Comparison of ENCODE assay signal across 12 cellular contexts in genomic region chr14:24630872-24631477, GRCh38. TPM values are rescaled to one million over a fixed set of nuclear protein-coding genes. Genes with fewer than 3 reads are reported as not detected.
DNase-seq lines count a peak whose midpoint lies in the region; ATAC-seq, FAIRE-seq and TF ChIP-seq lines count a peak whose summit lies in the region.
"Had no signal": no experiment of that assay in that cellular context is flagged by ENCODE, and none has a peak within 500 bp of the region (broad histone marks: within the 10 kb centered on the region; RNA-seq: fewer than 3 reads in every experiment).

No MANE protein-coding gene starts in this region.

- H3K4me3 ChIP-seq in bronchial epithelial cell (ENCODE audit: low read depth, low read length) (no peak overlapping the region), pancreas (no peak overlapping the region)

- H3K36me3 ChIP-seq in bronchial epithelial cell (ENCODE audit: control insufficient read depth, insufficient read depth, low read length) (no peaks in the 10 kb centered on the region), pancreas (no peaks in the 10 kb centered on the region)
- H3K36me3 ChIP-seq: heart right ventricle had no signal

- DNase-seq in HS-27A (ENCODE audit: low read depth) (peak; percentile 9), NCI-H345 (lab: John Stamatoyannopoulos, UW) (peak; percentile 81), bronchial epithelial cell (ENCODE audit: low read depth) (peak; percentile 69), pancreas (peak in 3 of 6 donors; percentile 49 to 63 (median 52)), GOT3 (lab: John Stamatoyannopoulos, UW) (no peak), kidney glomerular epithelial cell (lab: John Stamatoyannopoulos, UW) (no peak)
- no peak for DNase-seq in effector CD8-positive, alpha-beta T cell (lab: John Stamatoyannopoulos, UW)
- DNase-seq: heart right ventricle; Kasumi-1; stimulated activated CD4-positive, alpha-beta T cell treated with anti-CD3 and anti-CD28 coated beads, Interleukin-2, amount 100 ng/mL, for 48 hours had no signal

- H3K9me3 ChIP-seq in pancreas, result no peaks in the 10 kb centered on the region
- H3K9me3 ChIP-seq: heart right ventricle had no signal

- intact Hi-C loops in pancreas (cut with DNase I), result no loop called here

- TF ChIP-seq CTCF in bronchial epithelial cell (IDR thresholded peaks at IDR 0.05; ENCODE audit: insufficient read depth, low read length, severe bottlenecking), result no peak
- no peak for TF ChIP-seq CTCF in pancreas (IDR thresholded peaks at IDR 0.05)

- 48% methylated on average over 10 of the region's 10 CpGs for WGBS in pancreas, 2 donors

- peak; percentile 82 to 95 (median 91) for ATAC-seq in pancreas
- no peak for ATAC-seq in GM21515 (IDR thresholded peaks at IDR 0.05; ENCODE audit: unreplicated experiment)
- ATAC-seq: heart right ventricle had no signal

- peaks cover 0 to 3% (median 0%) of the 10 kb centered on the region in 3 donors for H3K4me1 ChIP-seq in pancreas
- H3K4me1 ChIP-seq: heart right ventricle had no signal

- no peaks in the 10 kb centered on the region for H3K27me3 ChIP-seq in bronchial epithelial cell (ENCODE audit: control insufficient read depth, insufficient read depth, low read length)
- no peaks in the 10 kb centered on the region for H3K27me3 ChIP-seq in pancreas

- FAIRE-seq in bronchial epithelial cell (lab: Jason Lieb, UNC) (no peak), pancreas (lab: Jason Lieb, UNC) (no peak)

- peak overlapping the region in 3 of 4 donors; percentile 53 to 75 (median 69) for H3K27ac ChIP-seq in pancreas
- H3K27ac ChIP-seq: heart right ventricle had no signal

RNA-seq across cellular contexts. Expression of gene GZMB, which starts 3.0 kb away (rescaled TPM):
- not detected in 2 replicates for total RNA-seq in bronchial epithelial cell
- 1 to 10 TPM in 2 of 6 donors, under 1 TPM in 3, not detected in 1; 0.28 to 1.8 (median 0.62) TPM for total RNA-seq in pancreas
- polyA plus RNA-seq in pancreas, result not detected
- total RNA-seq: neural crest cell had no signal

RNA-seq across cellular contexts. Expression of gene GZMH, which starts 21.5 kb away (rescaled TPM):
- total RNA-seq in bronchial epithelial cell (not detected in 2 replicates), pancreas (under 1 TPM in 4 of 6 donors, not detected in 2; 0.28 to 0.90 (median 0.71) TPM)
- polyA plus RNA-seq in pancreas, result under 1 TPM; 0.21 to 0.61 TPM
- total RNA-seq: neural crest cell had no signal

RNA-seq across cellular contexts. Expression of gene CTSG, which starts 54.9 kb away (rescaled TPM):
- total RNA-seq in bronchial epithelial cell (not detected in 2 replicates), pancreas (1 to 10 TPM in 2 of 6 donors, under 1 TPM in 2, not detected in 2; 0.14 to 3.5 (median 1.5) TPM)
- polyA plus RNA-seq in pancreas, result under 1 TPM in 1 of 2 donors, not detected in 1; 0.14 TPM
- total RNA-seq: neural crest cell had no signal

Comparison
In these comparisons a context has a peak if more than half of its experiments do, and no peak if none do; other contexts are left out.
1. DNase-seq: peak in HS-27A (single experiment), NCI-H345 (single experiment) and bronchial epithelial cell (single experiment); none in effector CD8-positive, alpha-beta T cell (single experiment), GOT3 (single experiment) and kidney glomerular epithelial cell (single experiment).